In the genomic region with DNA sequence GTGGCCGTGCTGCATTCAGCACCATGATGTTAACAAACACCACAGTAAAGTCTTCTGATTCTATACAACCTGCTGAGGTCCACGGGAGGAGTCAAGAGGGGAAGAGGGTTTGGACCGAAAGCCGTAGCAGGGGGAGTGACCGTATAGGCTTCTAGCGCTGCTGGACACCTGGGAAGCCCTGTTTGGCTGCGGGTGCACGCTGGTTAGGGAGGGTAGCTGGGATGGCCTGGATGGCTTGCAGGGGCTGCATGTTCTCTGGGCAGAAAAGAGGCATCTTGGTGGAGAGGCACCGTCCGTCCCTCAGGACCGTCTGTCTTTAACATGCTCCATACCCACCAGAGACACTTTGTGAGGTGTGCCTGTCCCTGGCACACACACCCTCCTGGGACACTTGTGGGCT, we compare ENCODE assay signal across 25 cellular contexts.
DNase-seq lines count a peak whose midpoint lies in the region; ATAC-seq, FAIRE-seq and TF ChIP-seq lines count a peak whose summit lies in the region.
"Had no signal": no experiment of that assay in that cellular context is flagged by ENCODE, and none has a peak within 500 bp of the region (broad histone marks: within the 10 kb centered on the region; RNA-seq: fewer than 3 reads in every experiment).

No MANE protein-coding gene starts in this region.

- TF ChIP-seq POLR2A in H1 (IDR thresholded peaks at IDR 0.05; ENCODE audit: control extremely low read depth in 1 of 2, low read depth in 2 of 2, low read length in 2 of 2) (no peak), spleen (IDR thresholded peaks at IDR 0.05) (no peak)

- H3K18ac ChIP-seq in H1 (ENCODE audit: extremely low read depth, low read length) (no peak overlapping the region), neuronal stem cell (ENCODE audit: low read length) (no peak overlapping the region)

- H2BK12ac ChIP-seq in H1 (ENCODE audit: low read depth, low read length) (no peak overlapping the region), neuronal stem cell (ENCODE audit: low read length) (no peak overlapping the region)

- no peak overlapping the region for H3K4me2 ChIP-seq in H1 (ENCODE audit: insufficient read depth in 1 of 2, low read depth in 2 of 2, low read length in 2 of 2)
- H3K4me2 ChIP-seq in neuronal stem cell (ENCODE audit: insufficient read depth, low read length, poor library complexity, severe bottlenecking), result no peak overlapping the region
- H3K4me2 ChIP-seq: A549; BLaER1 treated with 17β-estradiol and CSF1 and Interleukin-3, amounts not matched to agents 10 nM and 100 nM had no signal

- no peaks in the 10 kb centered on the region for H3K23me2 ChIP-seq in H1 (ENCODE audit: low read depth, low read length)

- H3K4me3 ChIP-seq in RWPE2 (ENCODE audit: severe bottlenecking) (no peak overlapping the region), H1 (ENCODE audit: extremely low read depth in 1 of 4, insufficient read depth in 2 of 4, low read depth in 3 of 4, low read length in 4 of 4) (no peak overlapping the region), neuronal stem cell (ENCODE audit: low read length in 2 of 2) (peak overlapping the region in 1 of 2 donors; percentile 32), spleen (no peak overlapping the region)
- H3K4me3 ChIP-seq: A549; BLaER1 treated with 17β-estradiol and CSF1 and Interleukin-3, amounts not matched to agents 10 nM and 100 nM; GM12878 had no signal

- CTCF ChIA-PET in H1 (lab: Charles Lee; ENCODE audit: partially characterized antibody), result interaction anchor here (1.0 kb wide), 1 partner anchor 11 kb away, joined by 4 read pairs; no protein-coding TSS in a partner anchor

- no peak overlapping the region for H2BK120ac ChIP-seq in H1 (replicated peaks; ENCODE audit: low read depth, low read length)
- H2BK120ac ChIP-seq in neuronal stem cell (ENCODE audit: low read depth, low read length), result no peak overlapping the region

- TF ChIP-seq EP300 in H1 (IDR thresholded peaks at IDR 0.05; ENCODE audit: borderline replicate concordance in 1 of 2, low read depth in 2 of 2, low read length in 2 of 2), result no peak

- H3K36me3 ChIP-seq in RWPE2 (ENCODE audit: low read depth) (no peaks in the 10 kb centered on the region), H1 (ENCODE audit: control insufficient read depth in 2 of 4, insufficient read depth in 4 of 4, low read length in 3 of 4) (no peaks in the 10 kb centered on the region), neuronal stem cell (replicated peaks in 1 of 2; ENCODE audit: control insufficient read depth in 2 of 2, insufficient read depth in 2 of 2, low read length in 2 of 2) (no peaks in the 10 kb centered on the region), spleen (no peaks in the 10 kb centered on the region)
- H3K36me3 ChIP-seq: BE2C; BLaER1 treated with 17β-estradiol and CSF1 and Interleukin-3, amounts not matched to agents 10 nM and 100 nM had no signal

- no peak overlapping the region for H2AFZ ChIP-seq in H1 (ENCODE audit: low read length)
- H2AFZ ChIP-seq in neuronal stem cell (ENCODE audit: low read length), result no peak overlapping the region

- no peak overlapping the region for H2BK15ac ChIP-seq in H1 (ENCODE audit: low read length)
- H2BK15ac ChIP-seq in neuronal stem cell (ENCODE audit: low read length), result no peak overlapping the region

- WGBS in H1 (ENCODE audit: extremely low coverage in 1 of 2, insufficient coverage in 1 of 2, insufficient read length in 1 of 2, insufficient replicate concordance in 2 of 2, low coverage in 1 of 2, low lambda C conversion rate in 2 of 2, missing lambda C conversion rate in 1 of 2), 2 experiments, result 92% methylated on average over 10 of the region's 11 CpGs; no CpG with 5 or more reads in 1 of the 2 experiments
- WGBS in neuronal stem cell (ENCODE audit: extremely low coverage in 2 of 2, insufficient read length in 2 of 2, insufficient replicate concordance in 1 of 2), 2 donors, result no CpG with 5 or more reads among the region's 11 CpGs
- 85 to 90% (median 89%) methylated on average over 10 to 11 of the region's 11 CpGs for WGBS in spleen, 5 donors

- H3K9me3 ChIP-seq in RWPE2 (ENCODE audit: severe bottlenecking) (no peaks in the 10 kb centered on the region), H1 (ENCODE audit: insufficient read depth in 2 of 2, low read depth in 1 of 2, low read length in 1 of 2) (no peaks in the 10 kb centered on the region), neuronal stem cell (replicated peaks in 1 of 2; ENCODE audit: control insufficient read depth in 2 of 2, insufficient read depth in 1 of 2, low read depth in 1 of 2, low read length in 2 of 2) (peaks cover 0 to 2% of the 10 kb centered on the region in 2 donors), spleen (peaks cover 0 to 14% (median 0%) of the 10 kb centered on the region in 8 donors)
- H3K9me3 ChIP-seq: A549, BE2C had no signal

- TF ChIP-seq RAD21 in H1 (IDR thresholded peaks at IDR 0.05 in 1 of 2, conservative IDR thresholded peaks at IDR 0.05 in 1 of 2; ENCODE audit: low read depth in 2 of 2, low read length in 2 of 2), result no peak

- no peak overlapping the region for H3K27ac ChIP-seq in RWPE2 (ENCODE audit: poor library complexity, severe bottlenecking)
- H3K27ac ChIP-seq in H1 (ENCODE audit: low read depth, low read length), result no peak overlapping the region
- H3K27ac ChIP-seq in neuronal stem cell (replicated peaks; ENCODE audit: low read length), result no peak overlapping the region
- no peak overlapping the region for H3K27ac ChIP-seq in spleen
- H3K27ac ChIP-seq: A549; BLaER1 treated with 17β-estradiol and CSF1 and Interleukin-3, amounts not matched to agents 10 nM and 100 nM had no signal

- no peak overlapping the region for H4K91ac ChIP-seq in H1 (replicated peaks; ENCODE audit: insufficient read length, low read length)
- H4K91ac ChIP-seq in neuronal stem cell (ENCODE audit: low read depth, low read length, poor library complexity), result no peak overlapping the region

- H3K79me1 ChIP-seq in H1 (ENCODE audit: low read depth, low read length) (no peaks in the 10 kb centered on the region; the same call in 1 of the 2 replicates), neuronal stem cell (ENCODE audit: low read depth, low read length) (no peaks in the 10 kb centered on the region)

- TF ChIP-seq CTCF in RWPE2 (IDR thresholded peaks at IDR 0.05; ENCODE audit: poor library complexity, severe bottlenecking), result no peak
- TF ChIP-seq CTCF in H1 (IDR thresholded peaks at IDR 0.05; ENCODE audit: control extremely low read depth in 1 of 3, insufficient read depth in 1 of 3, low read depth in 1 of 3, low read length in 3 of 3), result no peak
- no peak for TF ChIP-seq CTCF in spleen (IDR thresholded peaks at IDR 0.05 in 8 of 11, conservative IDR thresholded peaks at IDR 0.05 in 3 of 11)

- POLR2A ChIA-PET in H1 (lab: Charles Lee; ENCODE audit: partially characterized antibody), result no interaction called here

- no peak overlapping the region for H3K56ac ChIP-seq in H1 (replicated peaks; ENCODE audit: insufficient read length, low read depth, low read length)

- no peak overlapping the region for H2BK20ac ChIP-seq in H1 (ENCODE audit: low read length)

- ATAC-seq in RWPE2 (ENCODE audit: low read depth) (no peak), GM19463 (IDR thresholded peaks at IDR 0.05; ENCODE audit: unreplicated experiment) (no peak)
- ATAC-seq: A549, GM12878 had no signal

- H3K4me1 ChIP-seq in RWPE2 (ENCODE audit: insufficient read depth, poor library complexity, severe bottlenecking) (no peaks in the 10 kb centered on the region), H1 (replicated peaks in 1 of 4; ENCODE audit: control insufficient read depth in 3 of 4, insufficient read depth in 4 of 4, low read length in 3 of 4) (no peaks in the 10 kb centered on the region; a peak in 1 of 7 replicates), neuronal stem cell (ENCODE audit: control insufficient read depth in 2 of 2, insufficient read depth in 1 of 2, low read depth in 1 of 2, low read length in 2 of 2) (no peaks in the 10 kb centered on the region), spleen (no peaks in the 10 kb centered on the region)
- H3K4me1 ChIP-seq: A549; BE2C; BLaER1 treated with 17β-estradiol and CSF1 and Interleukin-3, amounts not matched to agents 10 nM and 100 nM had no signal

- no peak overlapping the region for H4K8ac ChIP-seq in H1 (ENCODE audit: extremely low read depth, insufficient read depth, low read length)
- no peak overlapping the region for H4K8ac ChIP-seq in neuronal stem cell (ENCODE audit: low read depth, low read length)

- no peaks in the 10 kb centered on the region for H4K20me1 ChIP-seq in H1 (replicated peaks in 1 of 2; ENCODE audit: control insufficient read depth in 1 of 2, insufficient read depth in 2 of 2, low read length in 2 of 2)

- H3K23ac ChIP-seq in H1 (ENCODE audit: insufficient read length) (no peak overlapping the region), neuronal stem cell (ENCODE audit: low read depth, low read length, poor library complexity) (peak overlapping the region; percentile 47)

- H3K27me3 ChIP-seq in RWPE2 (ENCODE audit: insufficient read depth, poor library complexity, severe bottlenecking) (no peaks in the 10 kb centered on the region), H1 (replicated peaks in 1 of 4; ENCODE audit: control insufficient read depth in 3 of 4, extremely low read depth in 1 of 4, insufficient read depth in 3 of 4, low read length in 3 of 4) (no peaks in the 10 kb centered on the region), neuronal stem cell (ENCODE audit: control insufficient read depth in 3 of 3, insufficient read depth in 3 of 3, low read depth in 1 of 3, low read length in 3 of 3) (no peaks in the 10 kb centered on the region), spleen (replicated peaks in 1 of 7) (no peaks in the 10 kb centered on the region)
- H3K27me3 ChIP-seq: BE2C; BLaER1 treated with 17β-estradiol and CSF1 and Interleukin-3, amounts not matched to agents 10 nM and 100 nM had no signal

- H3K4ac ChIP-seq in H1 (replicated peaks; ENCODE audit: insufficient read length, low read depth, low read length) (no peak overlapping the region), neuronal stem cell (ENCODE audit: low read length) (no peak overlapping the region)

- DNase-seq in RWPE2 (ENCODE audit: low spot score) (peak; percentile 51), H1 (ENCODE audit: low read depth in 1 of 2, low spot score in 2 of 2) (no peak), neuronal stem cell (ENCODE audit: low spot score) (no peak), spleen (peak; percentile 46), HK-2 (ENCODE audit: unreplicated experiment) (no peak)
- no peak for DNase-seq in activated CD8-positive, alpha-beta memory T cell treated with anti-CD3 and anti-CD28 coated beads, Interleukin-2, amount 50 U/mL, for 48 hours
- DNase-seq: 8988T; ACHN; AML-193; BE2C; CD4-positive, alpha-beta T cell; CD8-positive, alpha-beta memory T cell; DMS 273 treated with DMSO at 0.1 percent for 48 hours; DMS79; EL; GDM1; GOT3; H7; HCEC 1CT had no signal

- H2BK5ac ChIP-seq in H1 (ENCODE audit: low read depth, low read length) (0 out of 2 replicates have a peak overlapping the region, but pooled peaks have one; percentile 24), neuronal stem cell (ENCODE audit: low read length) (no peak overlapping the region)

- no peak overlapping the region for H4K5ac ChIP-seq in H1 (ENCODE audit: insufficient read length, low read depth, low read length)

- H2AK5ac ChIP-seq in H1 (ENCODE audit: low read depth, low read length), result 0 out of 2 replicates have a peak overlapping the region, but pooled peaks have one; percentile 13
- no peak overlapping the region for H2AK5ac ChIP-seq in neuronal stem cell (ENCODE audit: low read depth, low read length)

- no peak for FAIRE-seq in H1 (lab: Jason Lieb, UNC)
- FAIRE-seq: A549, D721Med, GM12878, GM19239 had no signal

- no peaks in the 10 kb centered on the region for H3K79me2 ChIP-seq in H1 (ENCODE audit: control insufficient read depth in 1 of 2, insufficient read depth in 2 of 2, low read length in 2 of 2)

- H3K14ac ChIP-seq in H1 (ENCODE audit: insufficient read length) (no peak overlapping the region), neuronal stem cell (ENCODE audit: low read length) (peak overlapping the region; percentile 72)

- H3K9ac ChIP-seq in H1 (replicated peaks in 1 of 4; ENCODE audit: extremely low read depth in 1 of 4, low read depth in 3 of 4, low read length in 3 of 4) (no peak overlapping the region), neuronal stem cell (ENCODE audit: low read depth, low read length, poor library complexity) (no peak overlapping the region)
- H3K9ac ChIP-seq: BLaER1 treated with 17β-estradiol and CSF1 and Interleukin-3, amounts not matched to agents 10 nM and 100 nM had no signal

- intact Hi-C loops in spleen (cut with DNase I; ENCODE audit: low total_unique reads), result no loop called here

Comparison
In these comparisons a context has a peak if more than half of its experiments do, and no peak if none do; other contexts are left out.
1. DNase-seq: peak in RWPE2 (single experiment) and spleen (single experiment); none in H1 (0 of 2), neuronal stem cell (single experiment), activated CD8-positive, alpha-beta memory T cell treated with anti-CD3 and anti-CD28 coated beads, Interleukin-2, amount 50 U/mL, for 48 hours (single experiment) and HK-2 (single experiment).